35 cellular contexts compared by ENCODE assay signal in genomic region chr20:38466171-38466570, GRCh38.
"Had no signal": no experiment of that assay in that cellular context is flagged by ENCODE, and none has a peak within 500 bp of the region (broad histone marks: within the 10 kb centered on the region; RNA-seq: fewer than 3 reads in every experiment).

No MANE protein-coding gene starts in this region.

- DNase-seq: activated B cell treated with CpG ODN at 0.5 μM for 24 hours; activated CD4-positive, alpha-beta memory T cell treated with anti-CD3 and anti-CD28 coated beads, Interleukin-2, amount 10 ng/mL, durations not matched to agents 7 days and 5 days; activated CD4-positive, alpha-beta T cell treated with anti-CD3 and anti-CD28 coated beads for 48 hours; activated CD4-positive, alpha-beta T cell treated with anti-CD3 and anti-CD28 coated beads, Interleukin-2, amount 10 ng/mL, durations not matched to agents 7 days and 5 days; activated CD4-positive, alpha-beta T cell treated with anti-CD3 and anti-CD28 coated beads, Interleukin-2, amount 50 U/mL, for 48 hours; activated CD4-positive, CD25-positive, alpha-beta regulatory T cell treated with anti-CD3 and anti-CD28 coated beads, Interleukin-2, amount 50 U/mL, for 72 hours; activated CD8-positive, alpha-beta memory T cell treated with anti-CD3 and anti-CD28 coated beads, Interleukin-2, amount 50 U/mL, for 4 hours; activated CD8-positive, alpha-beta T cell treated with anti-CD3 and anti-CD28 coated beads, Interleukin-2, amount 10 ng/mL, durations not matched to agents 7 days and 5 days; activated effector memory CD4-positive, alpha-beta T cell treated with Interleukin-2 at 50 U/mL for 16 hours; activated gamma-delta T cell; activated naive CD4-positive, alpha-beta T cell treated with anti-CD3 and anti-CD28 coated beads, Interleukin-2, amount 10 ng/mL, durations not matched to agents 7 days and 5 days; activated naive CD4-positive, alpha-beta T cell treated with Interleukin-2 at 50 U/mL for 16 hours; activated naive CD8-positive, alpha-beta T cell treated with anti-CD3 and anti-CD28 coated beads, Interleukin-2, amount 10 ng/mL, durations not matched to agents 7 days and 5 days; activated naive CD8-positive, alpha-beta T cell treated with anti-CD3 and anti-CD28 coated beads, Interleukin-2, amount 50 U/mL, for 24 hours; activated T-cell treated with anti-CD3 and anti-CD28 coated beads, Interleukin-2, amount 50 U/mL, for 24 hours; activated T-cell treated with anti-CD3 and anti-CD28 coated beads, Interleukin-2, amount 50 U/mL, for 48 hours; amygdala; anterior cingulate cortex; T-helper 1 cell; T-helper 2 cell; T-helper 9 cell had no signal

- H3K27ac ChIP-seq: ascending aorta, cardiac muscle cell, coronary artery, VCaP had no signal

- H3K4me3 Mint-ChIP-seq: activated B cell treated with CpG ODN at 0.5 μM for 24 hours; activated CD4-positive, alpha-beta memory T cell treated with anti-CD3 and anti-CD28 coated beads, Interleukin-2, amount 10 ng/mL, durations not matched to agents 7 days and 5 days; activated CD4-positive, alpha-beta T cell treated with anti-CD3 and anti-CD28 coated beads, Interleukin-2, amount 10 ng/mL, durations not matched to agents 7 days and 5 days; activated CD8-positive, alpha-beta T cell treated with anti-CD3 and anti-CD28 coated beads, Interleukin-2, amount 10 ng/mL, durations not matched to agents 7 days and 5 days; activated naive CD4-positive, alpha-beta T cell treated with anti-CD3 and anti-CD28 coated beads, Interleukin-2, amount 10 ng/mL, durations not matched to agents 7 days and 5 days; activated naive CD4-positive, alpha-beta T cell treated with anti-CD3 and anti-CD28 coated beads, Interleukin-2, amount 50 U/mL, for 24 hours; activated naive CD8-positive, alpha-beta T cell; activated naive CD8-positive, alpha-beta T cell treated with anti-CD3 and anti-CD28 coated beads, Interleukin-2, amount 10 ng/mL, durations not matched to agents 7 days and 5 days; activated naive CD8-positive, alpha-beta T cell treated with anti-CD3 and anti-CD28 coated beads, Interleukin-2, amount 50 U/mL, for 24 hours; activated T-cell treated with anti-CD3 and anti-CD28 coated beads, Interleukin-2, amount 50 U/mL, for 24 hours; brain; central memory CD8-positive, alpha-beta T cell; T-helper 1 cell treated with Interleukin-12 subunit alpha and Interleukin-12 subunit beta and Interleukin-4 antibody, amounts not matched to agents 30 μg/mL and 1 μg/mL, for 36 hours; T-helper 2 cell treated with Interferon-gamma antibody and Interleukin-4, amounts not matched to agents 5 μg/mL and 100 μg/mL, for 36 hours had no signal

- H3K4me3 ChIP-seq: ascending aorta, cardiac muscle cell, coronary artery had no signal

- H3K9me3 Mint-ChIP-seq: activated B cell treated with CpG ODN at 0.5 μM for 24 hours; activated CD4-positive, alpha-beta memory T cell treated with anti-CD3 and anti-CD28 coated beads, Interleukin-2, amount 10 ng/mL, durations not matched to agents 7 days and 5 days; activated CD4-positive, alpha-beta T cell treated with anti-CD3 and anti-CD28 coated beads, Interleukin-2, amount 10 ng/mL, durations not matched to agents 7 days and 5 days; activated naive CD4-positive, alpha-beta T cell treated with anti-CD3 and anti-CD28 coated beads, Interleukin-2, amount 10 ng/mL, durations not matched to agents 7 days and 5 days; activated naive CD4-positive, alpha-beta T cell treated with anti-CD3 and anti-CD28 coated beads, Interleukin-2, amount 50 U/mL, for 24 hours; activated naive CD8-positive, alpha-beta T cell treated with anti-CD3 and anti-CD28 coated beads, Interleukin-2, amount 10 ng/mL, durations not matched to agents 7 days and 5 days; activated naive CD8-positive, alpha-beta T cell treated with anti-CD3 and anti-CD28 coated beads, Interleukin-2, amount 50 U/mL, for 24 hours; activated T-cell treated with anti-CD3 and anti-CD28 coated beads, Interleukin-2, amount 50 U/mL, for 24 hours; activated T-helper 2 cell treated with anti-CD3 and anti-CD28 coated beads, Interferon-gamma antibody, Interleukin-2, Interleukin-4, amounts not matched to agents 10 μg/mL and 5 μg/mL and 100 μg/mL, durations not matched to agents 14 hours and 24 hours and 36 hours; central memory CD8-positive, alpha-beta T cell; T-helper 1 cell treated with Interleukin-12 subunit alpha and Interleukin-12 subunit beta and Interleukin-4 antibody, amounts not matched to agents 30 μg/mL and 1 μg/mL, for 36 hours; T-helper 2 cell treated with Interferon-gamma antibody and Interleukin-4, amounts not matched to agents 5 μg/mL and 100 μg/mL, for 36 hours had no signal

- H3K9me3 ChIP-seq: ascending aorta had no signal

- H3K36me3 Mint-ChIP-seq: activated naive CD4-positive, alpha-beta T cell treated with anti-CD3 and anti-CD28 coated beads, Interleukin-2, amount 10 ng/mL, durations not matched to agents 7 days and 5 days; activated naive CD4-positive, alpha-beta T cell treated with anti-CD3 and anti-CD28 coated beads, Interleukin-2, amount 50 U/mL, for 24 hours; activated naive CD8-positive, alpha-beta T cell; activated naive CD8-positive, alpha-beta T cell treated with anti-CD3 and anti-CD28 coated beads, Interleukin-2, amount 10 ng/mL, durations not matched to agents 7 days and 5 days; brain had no signal

- H3K27me3 ChIP-seq: ascending aorta, cardiac muscle cell had no signal

- H3K4me1 ChIP-seq: ascending aorta had no signal

- H3K36me3 ChIP-seq: ascending aorta, cardiac muscle cell had no signal

- H3K27me3 Mint-ChIP-seq: activated B cell treated with CpG ODN at 0.5 μM for 24 hours; activated naive CD4-positive, alpha-beta T cell treated with anti-CD3 and anti-CD28 coated beads, Interleukin-2, amount 50 U/mL, for 24 hours; activated naive CD8-positive, alpha-beta T cell; activated naive CD8-positive, alpha-beta T cell treated with anti-CD3 and anti-CD28 coated beads, Interleukin-2, amount 50 U/mL, for 24 hours; activated T-cell treated with anti-CD3 and anti-CD28 coated beads, Interleukin-2, amount 50 U/mL, for 24 hours; central memory CD8-positive, alpha-beta T cell had no signal

- ATAC-seq: activated CD8-positive, alpha-beta T cell treated with anti-CD3 and anti-CD28 coated beads, Interleukin-2, amount 10 ng/mL, durations not matched to agents 7 days and 5 days; activated naive CD8-positive, alpha-beta T cell treated with anti-CD3 and anti-CD28 coated beads, Interleukin-2, amount 50 U/mL, for 24 hours had no signal

- H3K27ac Mint-ChIP-seq: activated B cell treated with CpG ODN at 0.5 μM for 24 hours; activated CD4-positive, alpha-beta memory T cell treated with anti-CD3 and anti-CD28 coated beads, Interleukin-2, amount 10 ng/mL, durations not matched to agents 7 days and 5 days; activated CD4-positive, alpha-beta T cell treated with anti-CD3 and anti-CD28 coated beads, Interleukin-2, amount 10 ng/mL, durations not matched to agents 7 days and 5 days; activated CD8-positive, alpha-beta T cell treated with anti-CD3 and anti-CD28 coated beads, Interleukin-2, amount 10 ng/mL, durations not matched to agents 7 days and 5 days; activated naive CD4-positive, alpha-beta T cell treated with anti-CD3 and anti-CD28 coated beads, Interleukin-2, amount 10 ng/mL, durations not matched to agents 7 days and 5 days; activated naive CD4-positive, alpha-beta T cell treated with anti-CD3 and anti-CD28 coated beads, Interleukin-2, amount 50 U/mL, for 24 hours; activated naive CD8-positive, alpha-beta T cell; activated naive CD8-positive, alpha-beta T cell treated with anti-CD3 and anti-CD28 coated beads, Interleukin-2, amount 10 ng/mL, durations not matched to agents 7 days and 5 days; activated naive CD8-positive, alpha-beta T cell treated with anti-CD3 and anti-CD28 coated beads, Interleukin-2, amount 50 U/mL, for 24 hours; activated T-cell treated with anti-CD3 and anti-CD28 coated beads, Interleukin-2, amount 50 U/mL, for 24 hours; activated T-helper 2 cell treated with anti-CD3 and anti-CD28 coated beads, Interferon-gamma antibody, Interleukin-2, Interleukin-4, amounts not matched to agents 10 μg/mL and 5 μg/mL and 100 μg/mL, durations not matched to agents 14 hours and 24 hours and 36 hours; brain; T-helper 1 cell treated with Interleukin-12 subunit alpha and Interleukin-12 subunit beta and Interleukin-4 antibody, amounts not matched to agents 30 μg/mL and 1 μg/mL, for 36 hours; T-helper 2 cell treated with Interferon-gamma antibody and Interleukin-4, amounts not matched to agents 5 μg/mL and 100 μg/mL, for 36 hours had no signal

- FAIRE-seq: bronchial epithelial cell, colon, TTC549 had no signal

- H3K4me1 Mint-ChIP-seq: activated B cell treated with CpG ODN at 0.5 μM for 24 hours; activated CD4-positive, alpha-beta memory T cell treated with anti-CD3 and anti-CD28 coated beads, Interleukin-2, amount 10 ng/mL, durations not matched to agents 7 days and 5 days; activated CD4-positive, alpha-beta T cell treated with anti-CD3 and anti-CD28 coated beads, Interleukin-2, amount 10 ng/mL, durations not matched to agents 7 days and 5 days; activated naive CD4-positive, alpha-beta T cell treated with anti-CD3 and anti-CD28 coated beads, Interleukin-2, amount 10 ng/mL, durations not matched to agents 7 days and 5 days; activated naive CD8-positive, alpha-beta T cell treated with anti-CD3 and anti-CD28 coated beads, Interleukin-2, amount 10 ng/mL, durations not matched to agents 7 days and 5 days; activated naive CD8-positive, alpha-beta T cell treated with anti-CD3 and anti-CD28 coated beads, Interleukin-2, amount 50 U/mL, for 24 hours; brain; central memory CD8-positive, alpha-beta T cell had no signal
